ENCODE assay signal across 8 cellular contexts in the genomic region with DNA sequence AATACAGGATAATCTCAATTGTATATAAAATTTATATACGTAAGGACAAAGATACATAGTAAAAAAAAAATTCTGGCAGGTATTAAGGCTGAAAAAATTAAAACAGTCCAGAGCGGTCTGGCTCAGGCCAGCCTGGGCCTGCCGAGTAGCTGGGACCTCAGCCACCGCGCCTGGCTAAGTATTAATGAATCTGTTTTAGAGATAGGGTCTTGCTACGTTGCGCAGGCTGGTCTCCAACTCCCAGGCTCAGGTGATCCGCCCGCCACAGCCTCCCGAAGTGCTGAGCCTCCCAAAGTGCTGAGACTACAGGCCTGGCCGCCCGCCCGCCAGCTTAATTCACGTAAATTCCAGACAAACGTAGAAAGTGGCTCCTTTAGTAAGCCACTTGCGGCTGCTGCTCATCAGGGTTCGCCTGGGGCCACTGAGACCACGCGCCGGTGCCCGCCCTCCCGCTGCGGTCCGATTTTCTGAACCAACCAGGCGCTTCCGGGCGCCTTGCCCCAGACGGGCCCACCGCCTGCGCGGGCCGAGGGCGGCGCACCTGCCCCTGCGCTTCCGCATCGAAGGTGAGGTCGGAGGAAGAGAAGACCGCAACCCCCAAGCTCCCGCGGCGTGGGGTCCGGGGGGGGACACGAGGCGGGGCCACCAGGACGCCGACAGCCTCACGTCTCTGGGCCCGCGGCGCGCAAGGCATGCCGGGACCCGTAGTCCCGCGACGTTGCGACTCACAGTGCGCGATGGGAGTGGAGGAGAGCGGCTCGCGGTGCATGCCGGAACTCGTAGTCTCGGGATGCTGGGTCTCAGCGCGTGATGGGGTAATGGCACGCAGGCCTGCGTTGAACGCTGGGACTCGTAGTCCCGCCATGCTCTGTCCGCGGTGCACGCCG. TPM values are rescaled to one million over a fixed set of nuclear protein-coding genes. Genes with fewer than 3 reads are reported as not detected.
DNase-seq lines count a peak whose midpoint lies in the region; ATAC-seq and TF ChIP-seq lines count a peak whose summit lies in the region.

No MANE protein-coding gene starts in this region.

- H3K36me3 Mint-ChIP-seq in activated naive CD4-positive, alpha-beta T cell treated with anti-CD3 and anti-CD28 coated beads, Interleukin-2, amount 50 U/mL, for 72 hours = peaks cover 51 to 61% of the 10 kb centered on the region in 2 donors

- H3K79me2 ChIP-seq in SK-N-SH (ENCODE audit: insufficient read depth) = peaks cover 53% of the 10 kb centered on the region

- H4K20me1 ChIP-seq in SK-N-SH (ENCODE audit: insufficient read depth) = peaks cover 37% of the 10 kb centered on the region

- H3K4me2 ChIP-seq in SK-N-SH = peak overlapping the region; percentile 76

- POLR2A ChIA-PET in GM10248 (lab: Yijun Ruan, JAX) (no interaction called here), SK-N-SH (lab: Yijun Ruan, JAX) (interaction anchor here (0.7 kb wide), 1 partner anchor 15 kb away, joined by 3 read pairs; no protein-coding TSS in a partner anchor)

- peak; percentile 98 for DNase-seq in GM10248 (ENCODE audit: extremely low spot score)
- peak; percentile 99 for DNase-seq in NCI-H1092 (lab: John Stamatoyannopoulos, UW)
- peak; percentile 97 for DNase-seq in SK-N-SH
- peak; percentile 94 to 99 for DNase-seq in activated naive CD4-positive, alpha-beta T cell treated with anti-CD3 and anti-CD28 coated beads, Interleukin-2, amount 50 U/mL, for 72 hours (ENCODE audit: low spot score in 2 of 2)
- DNase-seq in globus pallidus (ENCODE audit: low spot score) = peak; percentile 99
- DNase-seq in non-pigmented ciliary epithelial cell (ENCODE audit: low read depth) = peak; percentile 95
- peak; percentile 99 for DNase-seq in superior temporal gyrus (ENCODE audit: extremely low spot score)

- TF ChIP-seq CTCF in GM10248 (IDR thresholded peaks at IDR 0.05; ENCODE audit: control extremely low read depth, extremely low read depth, low read depth, missing control alignments) (no peak), SK-N-SH (IDR thresholded peaks at IDR 0.05) (no peak)

- peaks cover 5 to 10% of the 10 kb centered on the region in 2 experiments for H3K36me3 ChIP-seq in SK-N-SH (replicated peaks in 1 of 2; ENCODE audit: control insufficient read depth in 1 of 2, insufficient read depth in 2 of 2, low read length in 1 of 2)

- H3K9ac ChIP-seq in SK-N-SH = peak overlapping the region; percentile 93

- 3% methylated on average over 27 of the region's 77 CpGs for WGBS in SK-N-SH (ENCODE audit: low lambda C conversion rate)

- H3K27ac ChIP-seq in SK-N-SH (ENCODE audit: low read depth in 2 of 2, low read length in 1 of 2) = peak overlapping the region; percentile 89 to 98

- H3K4me1 ChIP-seq in SK-N-SH (ENCODE audit: control insufficient read depth in 1 of 2, insufficient read depth in 2 of 2, low read depth in 1 of 2, low read length in 1 of 2) = peaks cover 5 to 32% of the 10 kb centered on the region in 2 experiments; a peak in 3 of 4 replicates

- peak; percentile 93 for ATAC-seq in HG02610 (IDR thresholded peaks at IDR 0.05; ENCODE audit: unreplicated experiment)
- ATAC-seq in activated naive CD4-positive, alpha-beta T cell treated with anti-CD3 and anti-CD28 coated beads, Interleukin-2, amount 50 U/mL, for 72 hours = peak; percentile 89 to 90

- H3K9me3 ChIP-seq in SK-N-SH = no peaks in the 10 kb centered on the region

- no peaks in the 10 kb centered on the region for H3K27me3 ChIP-seq in SK-N-SH (ENCODE audit: insufficient read depth)

- H3K4me3 ChIP-seq in SK-N-SH (ENCODE audit: low read depth in 2 of 2, low read length in 1 of 2) = peak overlapping the region; percentile 91 to 95

- no peaks in the 10 kb centered on the region for H3K9me3 Mint-ChIP-seq in activated naive CD4-positive, alpha-beta T cell treated with anti-CD3 and anti-CD28 coated beads, Interleukin-2, amount 50 U/mL, for 72 hours

- no peaks in the 10 kb centered on the region for H3F3A ChIP-seq in SK-N-SH (replicated peaks; ENCODE audit: insufficient read depth)

- TF ChIP-seq EP300 in SK-N-SH (IDR thresholded peaks at IDR 0.05; ENCODE audit: borderline replicate concordance in 1 of 2, low read depth in 1 of 2, low read length in 1 of 2) = no peak

- peak overlapping the region; percentile 72 for H2AFZ ChIP-seq in SK-N-SH (ENCODE audit: low read depth)

- no peak for TF ChIP-seq RAD21 in SK-N-SH (IDR thresholded peaks at IDR 0.05; ENCODE audit: low read length)

- peak overlapping the region; percentile 97 for H3K27ac Mint-ChIP-seq in activated naive CD4-positive, alpha-beta T cell treated with anti-CD3 and anti-CD28 coated beads, Interleukin-2, amount 50 U/mL, for 72 hours

- CTCF ChIA-PET in GM10248 (lab: Yijun Ruan, JAX) (interaction anchor here (1.1 to 1.7 kb wide), 3 partner anchors 12 to 479 kb away, joined by 3 to 4 read pairs (median 3); no protein-coding TSS in a partner anchor), SK-N-SH (lab: Yijun Ruan, JAX) (no interaction called here)

- no peaks in the 10 kb centered on the region for H3K9me2 ChIP-seq in SK-N-SH

TF ChIP-seq in SK-N-SH, 30 proteins besides CTCF, POLR2A, EP300 and RAD21 (continues in another document):
- TF ChIP-seq REST (IDR thresholded peaks at IDR 0.05; ENCODE audit: low read depth, low read length) = no peak
- TF ChIP-seq, protein P1, sequence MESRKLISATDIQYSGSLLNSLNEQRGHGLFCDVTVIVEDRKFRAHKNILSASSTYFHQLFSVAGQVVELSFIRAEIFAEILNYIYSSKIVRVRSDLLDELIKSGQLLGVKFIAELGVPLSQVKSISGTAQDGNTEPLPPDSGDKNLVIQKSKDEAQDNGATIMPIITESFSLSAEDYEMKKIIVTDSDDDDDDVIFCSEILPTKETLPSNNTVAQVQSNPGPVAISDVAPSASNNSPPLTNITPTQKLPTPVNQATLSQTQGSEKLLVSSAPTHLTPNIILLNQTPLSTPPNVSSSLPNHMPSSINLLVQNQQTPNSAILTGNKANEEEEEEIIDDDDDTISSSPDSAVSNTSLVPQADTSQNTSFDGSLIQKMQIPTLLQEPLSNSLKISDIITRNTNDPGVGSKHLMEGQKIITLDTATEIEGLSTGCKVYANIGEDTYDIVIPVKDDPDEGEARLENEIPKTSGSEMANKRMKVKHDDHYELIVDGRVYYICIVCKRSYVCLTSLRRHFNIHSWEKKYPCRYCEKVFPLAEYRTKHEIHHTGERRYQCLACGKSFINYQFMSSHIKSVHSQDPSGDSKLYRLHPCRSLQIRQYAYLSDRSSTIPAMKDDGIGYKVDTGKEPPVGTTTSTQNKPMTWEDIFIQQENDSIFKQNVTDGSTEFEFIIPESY (IDR thresholded peaks at IDR 0.05; ENCODE audit: borderline replicate concordance, low read depth) = peak; percentile 85; the same call in 1 of the 2 replicates
- TF ChIP-seq, protein P2, sequence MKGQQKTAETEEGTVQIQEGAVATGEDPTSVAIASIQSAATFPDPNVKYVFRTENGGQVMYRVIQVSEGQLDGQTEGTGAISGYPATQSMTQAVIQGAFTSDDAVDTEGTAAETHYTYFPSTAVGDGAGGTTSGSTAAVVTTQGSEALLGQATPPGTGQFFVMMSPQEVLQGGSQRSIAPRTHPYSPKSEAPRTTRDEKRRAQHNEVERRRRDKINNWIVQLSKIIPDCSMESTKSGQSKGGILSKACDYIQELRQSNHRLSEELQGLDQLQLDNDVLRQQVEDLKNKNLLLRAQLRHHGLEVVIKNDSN (IDR thresholded peaks at IDR 0.05; ENCODE audit: borderline replicate concordance, low read depth) = peak; percentile 67
- TF ChIP-seq, protein P3, sequence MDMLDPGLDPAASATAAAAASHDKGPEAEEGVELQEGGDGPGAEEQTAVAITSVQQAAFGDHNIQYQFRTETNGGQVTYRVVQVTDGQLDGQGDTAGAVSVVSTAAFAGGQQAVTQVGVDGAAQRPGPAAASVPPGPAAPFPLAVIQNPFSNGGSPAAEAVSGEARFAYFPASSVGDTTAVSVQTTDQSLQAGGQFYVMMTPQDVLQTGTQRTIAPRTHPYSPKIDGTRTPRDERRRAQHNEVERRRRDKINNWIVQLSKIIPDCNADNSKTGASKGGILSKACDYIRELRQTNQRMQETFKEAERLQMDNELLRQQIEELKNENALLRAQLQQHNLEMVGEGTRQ (IDR thresholded peaks at IDR 0.05; ENCODE audit: borderline replicate concordance, low read depth, low read length) = 0 out of 2 replicates have a peak, but pooled peaks have one; percentile 5
- peak; percentile 96 for TF ChIP-seq CHD2 (IDR thresholded peaks at IDR 0.05; ENCODE audit: low read length, partially characterized antibody)
- TF ChIP-seq POLR2AphosphoS5 (IDR thresholded peaks at IDR 0.05; ENCODE audit: low read depth, low read length) = peak; percentile 44; the same call in 1 of the 2 replicates
- no peak for TF ChIP-seq JUND (IDR thresholded peaks at IDR 0.05)
- TF ChIP-seq ELF1 (IDR thresholded peaks at IDR 0.05) = peak; percentile 63

RNA-seq across cellular contexts. Expression of gene CTDP1, which starts 0.7 kb away (rescaled TPM):
- polyA plus RNA-seq in SK-N-SH (2012; rRNA removed) = 11.9 and 15.6 TPM in 2 replicates
- polyA plus RNA-seq in SK-N-SH (2012; cell fraction: cytosol; rRNA removed) = 6.9 and 9.3 TPM in 2 replicates
- 26.6 and 34.8 TPM in 2 replicates for polyA plus RNA-seq in SK-N-SH (2012; cell fraction: nucleus; rRNA removed)
- 10 to 100 TPM; 37.5 to 81.4 TPM for total RNA-seq in activated naive CD4-positive, alpha-beta T cell treated with anti-CD3 and anti-CD28 coated beads, Interleukin-2, amount 50 U/mL, for 72 hours

Comparison
In these comparisons a context has a peak if more than half of its experiments do, and no peak if none do; other contexts are left out.
1. Peak in every context shown above with its lines: DNase-seq, ATAC-seq, H3K4me3 ChIP-seq and H3K27ac ChIP-seq.